In the genomic region with DNA sequence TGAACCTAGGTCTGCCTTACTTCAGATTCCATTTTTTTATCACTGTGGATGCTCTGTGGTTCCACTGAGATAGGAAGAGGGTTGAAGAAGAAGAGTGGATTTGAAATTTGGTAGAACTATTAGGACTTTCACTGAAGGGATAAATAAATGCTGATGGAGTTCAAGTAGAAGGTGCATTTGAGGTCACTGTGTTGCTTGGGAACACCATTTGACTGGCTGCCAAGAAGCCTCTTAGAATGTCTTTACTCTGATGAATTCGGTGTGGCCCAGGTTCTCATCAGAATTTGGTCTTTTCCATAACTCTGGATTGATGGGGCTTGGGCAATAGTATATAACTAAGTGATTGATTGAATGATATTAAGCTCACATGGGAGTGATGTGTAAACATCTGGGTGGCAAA, we compare ENCODE assay signal across 13 cellular contexts. TPM values are rescaled to one million over a fixed set of nuclear protein-coding genes. Genes with fewer than 3 reads are reported as not detected.
DNase-seq lines count a peak whose midpoint lies in the region; ATAC-seq, FAIRE-seq and TF ChIP-seq lines count a peak whose summit lies in the region.
"Had no signal": no experiment of that assay in that cellular context is flagged by ENCODE, and none has a peak within 500 bp of the region (broad histone marks: within the 10 kb centered on the region; RNA-seq: fewer than 3 reads in every experiment).

No MANE protein-coding gene starts in this region.

- H3K9me3 ChIP-seq in pancreas = no peaks in the 10 kb centered on the region
- H3K9me3 ChIP-seq in breast epithelium = no peaks in the 10 kb centered on the region
- H3K9me3 ChIP-seq: Peyer's patch, psoas muscle had no signal

- H3K27ac ChIP-seq in pancreas = no peak overlapping the region
- H3K27ac ChIP-seq in breast epithelium = no peak overlapping the region
- H3K27ac ChIP-seq: Peyer's patch, psoas muscle had no signal

- no peak for FAIRE-seq in pancreas (lab: Jason Lieb, UNC)

- H3K27me3 ChIP-seq in pancreas (no peaks in the 10 kb centered on the region), breast epithelium (no peaks in the 10 kb centered on the region)
- H3K27me3 ChIP-seq: Peyer's patch had no signal

- H3K36me3 ChIP-seq in pancreas (no peaks in the 10 kb centered on the region), breast epithelium (no peaks in the 10 kb centered on the region)
- H3K36me3 ChIP-seq: Peyer's patch had no signal

- WGBS in pancreas, 2 donors = 3 to 9% methylated on average over 1 of the region's 1 CpG

- peak; percentile 48 for DNase-seq in EH (ENCODE audit: low read depth)
- peak; percentile 31 for DNase-seq in NCI-H1417 treated with DMSO at 0.1 percent for 48 hours (lab: John Stamatoyannopoulos, UW)
- DNase-seq in astrocyte of the spinal cord (ENCODE audit: low read depth, low spot score) = peak; percentile 43
- DNase-seq in pancreas = peak in 2 of 6 donors; percentile 18 to 23
- no peak for DNase-seq in activated CD4-positive, alpha-beta T cell treated with anti-CD3 and anti-CD28 coated beads for 48 hours
- DNase-seq in breast epithelium (ENCODE audit: low spot score in 2 of 2) = no peak
- DNase-seq: activated CD8-positive, alpha-beta memory T cell treated with anti-CD3 and anti-CD28 coated beads, Interleukin-2, amount 10 ng/mL, durations not matched to agents 7 days and 5 days; activated naive CD8-positive, alpha-beta T cell treated with anti-CD3 and anti-CD28 coated beads, Interleukin-2, amount 10 ng/mL, durations not matched to agents 7 days and 5 days; Calu3; Peyer's patch; psoas muscle; stimulated activated CD4-positive, alpha-beta T cell treated with anti-CD3 and anti-CD28 coated beads, Interleukin-4, amount 100 ng/mL, for 4 hours had no signal

- ATAC-seq in pancreas (peak; percentile 40 to 74 (median 57)), GM18861 (IDR thresholded peaks at IDR 0.05; ENCODE audit: unreplicated experiment) (no peak)
- ATAC-seq: activated CD8-positive, alpha-beta memory T cell treated with anti-CD3 and anti-CD28 coated beads, Interleukin-2, amount 10 ng/mL, durations not matched to agents 7 days and 5 days had no signal

- peaks cover 12 to 33% (median 26%) of the 10 kb centered on the region in 3 donors for H3K4me1 ChIP-seq in pancreas
- no peaks in the 10 kb centered on the region for H3K4me1 ChIP-seq in breast epithelium

- no peak overlapping the region for H3K4me3 ChIP-seq in astrocyte of the spinal cord (ENCODE audit: low read depth, low read length)
- H3K4me3 ChIP-seq in pancreas = no peak overlapping the region
- no peak overlapping the region for H3K4me3 ChIP-seq in breast epithelium
- H3K4me3 ChIP-seq: Peyer's patch, psoas muscle had no signal

- in situ Hi-C loops in astrocyte of the spinal cord (cut with HindIII; ENCODE audit: low sequenced_read_pairs) = no loop called here

- TF ChIP-seq CTCF in astrocyte of the spinal cord (IDR thresholded peaks at IDR 0.05; ENCODE audit: low read depth, low read length) (no peak), pancreas (IDR thresholded peaks at IDR 0.05) (no peak), breast epithelium (IDR thresholded peaks at IDR 0.05) (no peak)

- intact Hi-C loops in pancreas (cut with DNase I) = loop anchor here in 1 of 3 donors (10.0 kb wide), 1 partner anchor 109 kb away; no protein-coding TSS in a partner anchor
- intact Hi-C loops in breast epithelium (cut with DNase I; ENCODE audit: low total_unique reads) = no loop called here

- no peak for TF ChIP-seq POLR2A in breast epithelium (IDR thresholded peaks at IDR 0.05)

RNA-seq across cellular contexts. Expression of gene XPR1, which starts 11.9 kb away (rescaled TPM):
- total RNA-seq in pancreas (10 to 100 TPM; 10.6 to 25.3 (median 15.2) TPM), breast epithelium (10 to 100 TPM; 19.0 to 49.5 (median 35.7) TPM)
- polyA plus RNA-seq in pancreas = 1 to 10 TPM; 3.4 to 7.5 TPM

Comparison
In these comparisons a context has a peak if more than half of its experiments do, and no peak if none do; other contexts are left out.
1. DNase-seq: peak in EH (single experiment), NCI-H1417 treated with DMSO at 0.1 percent for 48 hours (single experiment) and astrocyte of the spinal cord (single experiment); none in activated CD4-positive, alpha-beta T cell treated with anti-CD3 and anti-CD28 coated beads for 48 hours (single experiment) and breast epithelium (0 of 2).